In genomic region chr12:9252256-9252655, GRCh38 we compare ENCODE assay signal across 1 cellular context.
TF ChIP-seq lines count a peak whose summit lies in the region.

No MANE protein-coding gene starts in this region.

TF ChIP-seq in HepG2, 621 proteins besides CTCF, POLR2A, EP300 and RAD21 (continued from another document):
- TF ChIP-seq, protein P1, sequence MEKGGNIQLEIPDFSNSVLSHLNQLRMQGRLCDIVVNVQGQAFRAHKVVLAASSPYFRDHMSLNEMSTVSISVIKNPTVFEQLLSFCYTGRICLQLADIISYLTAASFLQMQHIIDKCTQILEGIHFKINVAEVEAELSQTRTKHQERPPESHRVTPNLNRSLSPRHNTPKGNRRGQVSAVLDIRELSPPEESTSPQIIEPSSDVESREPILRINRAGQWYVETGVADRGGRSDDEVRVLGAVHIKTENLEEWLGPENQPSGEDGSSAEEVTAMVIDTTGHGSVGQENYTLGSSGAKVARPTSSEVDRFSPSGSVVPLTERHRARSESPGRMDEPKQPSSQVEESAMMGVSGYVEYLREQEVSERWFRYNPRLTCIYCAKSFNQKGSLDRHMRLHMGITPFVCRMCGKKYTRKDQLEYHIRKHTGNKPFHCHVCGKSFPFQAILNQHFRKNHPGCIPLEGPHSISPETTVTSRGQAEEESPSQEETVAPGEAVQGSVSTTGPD (CRISPR knock-in tag; IDR thresholded peaks at IDR 0.05) = no peak
- no peak for TF ChIP-seq AFF4 (CRISPR knock-in tag; IDR thresholded peaks at IDR 0.05)
- TF ChIP-seq GABPB1 (CRISPR knock-in tag; IDR thresholded peaks at IDR 0.05) = no peak
- no peak for TF ChIP-seq ZNF468 (CRISPR knock-in tag; IDR thresholded peaks at IDR 0.05)
- TF ChIP-seq ZBTB1 (CRISPR knock-in tag; IDR thresholded peaks at IDR 0.05; ENCODE audit: borderline replicate concordance) = no peak
- TF ChIP-seq MTERF4 (CRISPR knock-in tag; IDR thresholded peaks at IDR 0.05) = no peak
- peak; percentile 61; the same call in 1 of the 2 replicates for TF ChIP-seq NFIC (IDR thresholded peaks at IDR 0.05; ENCODE audit: low read length)
- TF ChIP-seq HNF4G (IDR thresholded peaks at IDR 0.05; ENCODE audit: borderline replicate concordance, low read depth, low read length) = no peak
- TF ChIP-seq HNF4G (CRISPR knock-in tag; IDR thresholded peaks at IDR 0.05; ENCODE audit: borderline replicate concordance, low read depth) = no peak
- TF ChIP-seq ZBTB38 (CRISPR knock-in tag; IDR thresholded peaks at IDR 0.05) = no peak
- no peak for TF ChIP-seq FOXJ3 (CRISPR knock-in tag; IDR thresholded peaks at IDR 0.05; ENCODE audit: borderline replicate concordance)
- TF ChIP-seq TEAD3 (CRISPR knock-in tag; optimal IDR thresholded peaks at IDR 0.05; ENCODE audit: borderline replicate concordance) = no peak
- TF ChIP-seq ELK4 (CRISPR knock-in tag; IDR thresholded peaks at IDR 0.05; ENCODE audit: borderline replicate concordance) = no peak
- no peak for TF ChIP-seq AHR (CRISPR knock-in tag; IDR thresholded peaks at IDR 0.05)
- no peak for TF ChIP-seq ATF1 (CRISPR knock-in tag; IDR thresholded peaks at IDR 0.05)
- TF ChIP-seq PPARG (CRISPR knock-in tag; conservative IDR thresholded peaks at IDR 0.05) = peak; percentile 72; the same call in 1 of the 2 replicates
- TF ChIP-seq NCOA2 (CRISPR knock-in tag; IDR thresholded peaks at IDR 0.05) = peak; percentile 52
- TF ChIP-seq SP140L (CRISPR knock-in tag; IDR thresholded peaks at IDR 0.05; ENCODE audit: borderline replicate concordance) = no peak
- TF ChIP-seq ZNF510 (CRISPR knock-in tag; IDR thresholded peaks at IDR 0.05; ENCODE audit: low read depth) = no peak
- no peak for TF ChIP-seq CCAR2 (optimal IDR thresholded peaks at IDR 0.05; ENCODE audit: low read depth, low read length)
- no peak for TF ChIP-seq KAT8 (CRISPR knock-in tag; IDR thresholded peaks at IDR 0.05)
- no peak for TF ChIP-seq ZNF724P (CRISPR knock-in tag; IDR thresholded peaks at IDR 0.05; ENCODE audit: borderline replicate concordance)
- TF ChIP-seq NCOA1 (CRISPR knock-in tag; IDR thresholded peaks at IDR 0.05) = no peak
- TF ChIP-seq ZNF503 (CRISPR knock-in tag; IDR thresholded peaks at IDR 0.05) = peak; percentile 61; the same call in 1 of the 2 replicates
- no peak for TF ChIP-seq THYN1 (CRISPR knock-in tag; IDR thresholded peaks at IDR 0.05; ENCODE audit: borderline replicate concordance, low read depth)
- TF ChIP-seq SAFB2 (CRISPR knock-in tag; IDR thresholded peaks at IDR 0.05; ENCODE audit: borderline replicate concordance, low read depth) = no peak
- TF ChIP-seq ARNT (IDR thresholded peaks at IDR 0.05) = no peak
- no peak for TF ChIP-seq YEATS2 (CRISPR knock-in tag; IDR thresholded peaks at IDR 0.05; ENCODE audit: borderline replicate concordance)
